In genomic region chr7:88169717-88170320, GRCh38 we compare ENCODE assay signal across 8 cellular contexts. TPM values are rescaled to one million over a fixed set of nuclear protein-coding genes. Genes with fewer than 3 reads are reported as not detected.
DNase-seq lines count a peak whose midpoint lies in the region; ATAC-seq, FAIRE-seq and TF ChIP-seq lines count a peak whose summit lies in the region.

No MANE protein-coding gene starts in this region.

- WGBS in pancreas, 2 donors: 0 to 5% methylated on average over 1 of the region's 1 CpG

- H3K9me3 ChIP-seq in pancreas: no peaks in the 10 kb centered on the region

- intact Hi-C loops in pancreas (cut with DNase I): loop anchor here in 1 of 3 donors (10.0 kb wide), 1 partner anchor 375 kb away; no protein-coding TSS in a partner anchor

- peak in 3 of 4 donors; percentile 45 to 49 (median 46) for TF ChIP-seq CTCF in pancreas (IDR thresholded peaks at IDR 0.05)

- no peaks in the 10 kb centered on the region for H3K36me3 ChIP-seq in pancreas

- H3K4me1 ChIP-seq in pancreas: no peaks in the 10 kb centered on the region

- H3K27me3 ChIP-seq in pancreas: no peaks in the 10 kb centered on the region

- peak; percentile 90 for FAIRE-seq in pancreas (lab: Jason Lieb, UNC)

- DNase-seq in Ammon's horn (ENCODE audit: low spot score) (peak; percentile 25), NCI-H2171 treated with DMSO at 0.1 percent for 48 hours (lab: John Stamatoyannopoulos, UW) (peak; percentile 63), dermis blood vessel endothelial cell (peak; percentile 47), pancreas (no peak)
- DNase-seq in effector CD8-positive, alpha-beta T cell (lab: John Stamatoyannopoulos, UW): no peak

- H3K27ac ChIP-seq in pancreas: no peak overlapping the region

- H3K4me3 ChIP-seq in pancreas: no peak overlapping the region

- peak; percentile 50 for ATAC-seq in GM18909 (IDR thresholded peaks at IDR 0.05; ENCODE audit: poor library complexity, unreplicated experiment)
- peak; percentile 38 to 69 (median 64) for ATAC-seq in pancreas
- ATAC-seq in GM21423 (IDR thresholded peaks at IDR 0.05; ENCODE audit: unreplicated experiment): no peak
- ATAC-seq in HG02981 (IDR thresholded peaks at IDR 0.05; ENCODE audit: unreplicated experiment): no peak

RNA-seq across cellular contexts. Expression of gene SRI, which starts 50.0 kb away (rescaled TPM):
- 121 and 162 TPM in 2 replicates for total RNA-seq in dermis blood vessel endothelial cell
- total RNA-seq in pancreas: 10 to 100 TPM; 36.4 to 78.1 (median 42.1) TPM
- 10 to 100 TPM; 18.6 to 57.7 TPM for polyA plus RNA-seq in pancreas

Comparison
In these comparisons a context has a peak if more than half of its experiments do, and no peak if none do; other contexts are left out.
1. DNase-seq: peak in Ammon's horn (single experiment), NCI-H2171 treated with DMSO at 0.1 percent for 48 hours (single experiment) and dermis blood vessel endothelial cell (single experiment); none in pancreas (0 of 6) and effector CD8-positive, alpha-beta T cell (single experiment).
2. ATAC-seq: peak in GM18909 (single experiment) and pancreas (4 of 4); none in GM21423 (single experiment) and HG02981 (single experiment).